Comparison of ENCODE assay signal across 8 cellular contexts in the genomic region with DNA sequence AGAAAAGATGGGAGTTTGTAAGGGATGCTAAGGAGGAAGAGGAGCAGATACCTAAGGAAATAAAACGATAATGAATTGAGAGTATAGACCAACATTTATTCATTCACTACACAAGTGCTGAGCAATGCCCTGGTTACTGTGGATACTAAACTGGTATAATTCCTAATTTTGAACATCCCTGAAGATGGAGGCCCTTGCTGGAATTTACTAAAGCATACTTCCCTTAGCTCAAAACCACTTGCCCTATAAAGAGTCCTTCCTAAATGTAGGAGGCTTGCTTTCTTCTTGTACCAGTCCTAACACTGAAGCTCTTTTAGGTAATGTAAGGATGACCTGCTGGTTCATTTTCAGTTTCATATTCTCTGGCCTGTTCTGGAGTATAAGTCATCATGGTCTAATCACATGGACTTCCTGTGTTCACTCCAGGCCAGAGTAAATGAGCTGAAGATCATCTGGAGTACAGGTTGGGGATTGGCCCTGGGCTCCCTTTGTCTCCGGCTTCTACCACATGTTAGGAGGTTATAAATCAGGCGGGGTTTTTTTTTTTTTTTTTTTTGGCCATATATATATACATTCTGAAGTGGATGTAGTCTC. TPM values are rescaled to one million over a fixed set of nuclear protein-coding genes. Genes with fewer than 3 reads are reported as not detected.
DNase-seq lines count a peak whose midpoint lies in the region; ATAC-seq lines count a peak whose summit lies in the region.

No MANE protein-coding gene starts in this region.

- DNase-seq in foreskin melanocyte (peak; percentile 46), SK-N-DZ (ENCODE audit: low spot score) (no peak), NCI-H748 (lab: John Stamatoyannopoulos, UW; ENCODE audit: unreplicated experiment) (no peak)
- DNase-seq in stimulated activated CD4-positive, alpha-beta T cell treated with anti-CD3 and anti-CD28 coated beads, Interleukin-4, amount 100 ng/mL, for 1 hour, result no peak

- ATAC-seq in GM18498 (IDR thresholded peaks at IDR 0.05; ENCODE audit: unreplicated experiment) (peak; percentile 89), GM21447 (IDR thresholded peaks at IDR 0.05; ENCODE audit: unreplicated experiment) (peak; percentile 88), HG03565 (IDR thresholded peaks at IDR 0.05; ENCODE audit: unreplicated experiment) (peak; percentile 71), GM21717 (IDR thresholded peaks at IDR 0.05; ENCODE audit: unreplicated experiment) (no peak)

RNA-seq across cellular contexts. Expression of gene MTMR10, which starts 40.1 kb away (rescaled TPM):
- 5.1 and 8.9 TPM in 2 replicates for polyA plus RNA-seq in SK-N-DZ (2014; cell fraction: cytosol; rRNA removed)
- 5.8 and 7.4 TPM in 2 replicates for polyA plus RNA-seq in SK-N-DZ (2014; cell fraction: nucleus; rRNA removed)
